16 cellular contexts compared by ENCODE assay signal in genomic region chr11:63912678-63913077, GRCh38.
"Had no signal": no experiment of that assay in that cellular context is flagged by ENCODE, and none has a peak within 500 bp of the region (broad histone marks: within the 10 kb centered on the region; RNA-seq: fewer than 3 reads in every experiment).

No MANE protein-coding gene starts in this region.

- H3K4me1 Mint-ChIP-seq: activated T-helper 17 cell treated with anti-CD3 and anti-CD28 coated beads, Interleukin-2, amount 50 U/mL, for 72 hours had no signal

- H3K36me3 ChIP-seq: ovary had no signal

- ATAC-seq: activated T-helper 17 cell treated with anti-CD3 and anti-CD28 coated beads, Interleukin-2, amount 50 U/mL, for 72 hours; heart left ventricle; sciatic nerve had no signal

- DNase-seq: activated CD4-positive, alpha-beta T cell treated with anti-CD3 and anti-CD28 coated beads, Interleukin-2, amount 50 U/mL, for 1 hour; effector memory CD4-positive, alpha-beta T cell; heart left ventricle; immature natural killer cell; ovary; T-helper 2 cell; trophoblast cell had no signal

- H3K27ac Mint-ChIP-seq: activated naive CD4-positive, alpha-beta T cell treated with anti-CD3 and anti-CD28 coated beads, Interleukin-2, amount 50 U/mL, for 24 hours; activated T-helper 17 cell treated with anti-CD3 and anti-CD28 coated beads, Interleukin-2, amount 50 U/mL, for 72 hours; dendritic cell treated with granulocyte-macrophage colony-stimulating factor and Interleukin-4, amounts not matched to agents 40 ng/mL and 50 ng/mL, for 4 days; nephron; stimulated activated naive CD8-positive, alpha-beta T cell treated with anti-CD3 and anti-CD28 coated beads, Interleukin-15, Interleukin-2, amounts not matched to agents 100 ng/mL and 50 ng/mL, for 24 hours had no signal

- H3K4me3 Mint-ChIP-seq: activated naive CD4-positive, alpha-beta T cell treated with anti-CD3 and anti-CD28 coated beads, Interleukin-2, amount 50 U/mL, for 24 hours; activated T-helper 17 cell treated with anti-CD3 and anti-CD28 coated beads, Interleukin-2, amount 50 U/mL, for 72 hours; central memory CD8-positive, alpha-beta T cell; dendritic cell treated with granulocyte-macrophage colony-stimulating factor and Interleukin-4, amounts not matched to agents 40 ng/mL and 50 ng/mL, for 4 days; immature natural killer cell; stimulated activated naive CD8-positive, alpha-beta T cell treated with anti-CD3 and anti-CD28 coated beads, Interleukin-15, Interleukin-2, amounts not matched to agents 100 ng/mL and 50 ng/mL, for 24 hours had no signal

- H3K36me3 Mint-ChIP-seq: activated naive CD4-positive, alpha-beta T cell treated with anti-CD3 and anti-CD28 coated beads, Interleukin-2, amount 50 U/mL, for 24 hours; immature natural killer cell had no signal

- H3K27me3 Mint-ChIP-seq: activated naive CD4-positive, alpha-beta T cell treated with anti-CD3 and anti-CD28 coated beads, Interleukin-2, amount 50 U/mL, for 24 hours; activated T-helper 17 cell treated with anti-CD3 and anti-CD28 coated beads, Interleukin-2, amount 50 U/mL, for 72 hours; central memory CD8-positive, alpha-beta T cell; stimulated activated naive CD8-positive, alpha-beta T cell treated with anti-CD3 and anti-CD28 coated beads, Interleukin-15, Interleukin-2, amounts not matched to agents 100 ng/mL and 50 ng/mL, for 24 hours had no signal

- H3K9me3 ChIP-seq: heart left ventricle, ovary, suprapubic skin had no signal

- H3K27me3 ChIP-seq: ovary, suprapubic skin had no signal

- H3K27ac ChIP-seq: epithelial cell of prostate, heart left ventricle, ovary, suprapubic skin had no signal

- H3K4me3 ChIP-seq: heart left ventricle, ovary, suprapubic skin had no signal

- H3K9me3 Mint-ChIP-seq: activated naive CD4-positive, alpha-beta T cell treated with anti-CD3 and anti-CD28 coated beads, Interleukin-2, amount 50 U/mL, for 24 hours; activated T-helper 17 cell treated with anti-CD3 and anti-CD28 coated beads, Interleukin-2, amount 50 U/mL, for 72 hours; central memory CD8-positive, alpha-beta T cell; dendritic cell treated with granulocyte-macrophage colony-stimulating factor and Interleukin-4, amounts not matched to agents 40 ng/mL and 50 ng/mL, for 4 days; immature natural killer cell; nephron; stimulated activated naive CD8-positive, alpha-beta T cell treated with anti-CD3 and anti-CD28 coated beads, Interleukin-15, Interleukin-2, amounts not matched to agents 100 ng/mL and 50 ng/mL, for 24 hours had no signal
